Comparison of ENCODE assay signal across 8 cellular contexts in the genomic region with DNA sequence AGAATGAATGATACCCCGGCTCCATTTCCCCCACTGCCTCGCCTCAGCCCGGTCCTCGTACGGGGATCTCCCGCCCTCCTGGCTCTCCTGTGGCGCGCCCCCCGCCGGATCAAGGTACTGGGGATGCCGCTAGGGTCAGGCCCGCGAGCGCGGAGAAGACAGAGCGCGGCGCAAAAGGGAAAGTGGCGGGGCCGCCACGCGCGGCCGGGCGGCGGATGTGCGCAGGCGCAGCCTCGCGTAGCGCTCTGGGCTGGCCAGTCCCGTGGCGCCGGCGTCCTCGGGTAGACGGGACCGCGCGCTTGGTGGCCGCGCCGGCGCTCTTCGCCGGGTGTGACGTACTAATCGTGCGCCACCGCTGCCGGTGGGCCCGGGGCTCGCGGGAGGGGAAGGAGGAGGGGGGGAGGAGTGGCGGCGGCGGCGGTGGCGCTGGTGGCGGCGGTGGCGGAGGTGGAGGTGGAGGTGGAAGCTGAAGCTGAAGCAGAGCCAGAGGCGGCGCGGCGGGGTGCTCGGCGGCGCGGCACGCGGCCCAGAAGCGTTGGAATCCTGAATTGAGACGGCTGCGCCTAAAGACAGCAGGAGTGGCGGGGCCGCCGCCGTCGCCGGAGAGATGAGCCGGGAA. TPM values are rescaled to one million over a fixed set of nuclear protein-coding genes. Genes with fewer than 3 reads are reported as not detected.
A peak's percentile ranks its signal among the peaks of the same experiment; 100 is the strongest.
DNase-seq lines count a peak whose midpoint lies in the region; ATAC-seq, FAIRE-seq and TF ChIP-seq lines count a peak whose summit lies in the region.

A gene (plus strand): TSS at position 331 of the 619 bp plus-strand sequence. CDS start 1,158 bp downstream, outside the sequence.

- H3K4me1 Mint-ChIP-seq in activated naive CD4-positive, alpha-beta T cell treated with anti-CD3 and anti-CD28 coated beads for 36 hours (ENCODE audit: low read depth) = peaks cover 54% of the 10 kb centered on the region

- no peak for TF ChIP-seq CTCF in KMS-11 (conservative IDR thresholded peaks at IDR 0.05; ENCODE audit: low read depth, low read length)

- peak within 1 kb of the TSS; percentile 86 for H3K27ac Mint-ChIP-seq in activated naive CD4-positive, alpha-beta T cell treated with anti-CD3 and anti-CD28 coated beads for 36 hours

- FAIRE-seq in frontal cortex (lab: Jason Lieb, UNC) = no peak

- no peaks in the 10 kb centered on the region for H3K9me3 Mint-ChIP-seq in activated naive CD4-positive, alpha-beta T cell treated with anti-CD3 and anti-CD28 coated beads for 36 hours

- H3K36me3 ChIP-seq in KMS-11 (ENCODE audit: insufficient read depth) = no peaks in the 10 kb centered on the region
- peaks cover 33% of the 10 kb centered on the region for H3K36me3 ChIP-seq in SK-N-MC (ENCODE audit: insufficient read depth, low read length)
- peaks cover 19 to 35% of the 10 kb centered on the region in 2 donors for H3K36me3 ChIP-seq in neuronal stem cell (replicated peaks in 1 of 2; ENCODE audit: control insufficient read depth in 2 of 2, insufficient read depth in 2 of 2, low read length in 2 of 2)

- H3K4me3 ChIP-seq in KMS-11 (IDR thresholded peaks at IDR 0.05; ENCODE audit: insufficient read depth, low read depth, low read length) (no peak within 1 kb of the TSS), SK-N-MC (peak within 1 kb of the TSS; percentile 98), neuronal stem cell (ENCODE audit: low read length in 2 of 2) (peak within 1 kb of the TSS; percentile 85 to 86)

- no peak within 1 kb of the TSS for H3K4ac ChIP-seq in neuronal stem cell (ENCODE audit: low read length)

- H2BK5ac ChIP-seq in neuronal stem cell (ENCODE audit: low read length) = peak within 1 kb of the TSS; percentile 58

- DNase-seq in DMS79 treated with DMSO at 0.1 percent for 48 hours (lab: John Stamatoyannopoulos, UW) (peak; percentile 70), SK-N-MC (ENCODE audit: low read depth, low spot score) (no peak), frontal cortex (ENCODE audit: low spot score in 2 of 2) (peak; percentile 98 to 99), neuronal stem cell (ENCODE audit: low spot score) (peak; percentile 94), stromal cell of bone marrow (ENCODE audit: low read depth) (peak; percentile 78)
- peak; percentile 91 for DNase-seq in activated naive CD4-positive, alpha-beta T cell treated with anti-CD3 and anti-CD28 coated beads for 36 hours

- no peak within 1 kb of the TSS for H2BK15ac ChIP-seq in neuronal stem cell (ENCODE audit: low read length)

- peak within 1 kb of the TSS; percentile 87 for H3K4me3 Mint-ChIP-seq in activated naive CD4-positive, alpha-beta T cell treated with anti-CD3 and anti-CD28 coated beads for 36 hours

- H3K23ac ChIP-seq in neuronal stem cell (ENCODE audit: low read depth, low read length, poor library complexity) = peak within 1 kb of the TSS; percentile 81

- H4K8ac ChIP-seq in neuronal stem cell (ENCODE audit: low read depth, low read length) = no peak within 1 kb of the TSS

- H3K27me3 ChIP-seq in KMS-11 (ENCODE audit: insufficient read depth, low read depth) (no peaks in the 10 kb centered on the region), neuronal stem cell (ENCODE audit: control insufficient read depth in 3 of 3, insufficient read depth in 3 of 3, low read depth in 1 of 3, low read length in 3 of 3) (no peaks in the 10 kb centered on the region)

- H3K9me3 ChIP-seq in SK-N-MC (ENCODE audit: low read depth, low read length) (no peaks in the 10 kb centered on the region), neuronal stem cell (replicated peaks in 1 of 2; ENCODE audit: control insufficient read depth in 2 of 2, insufficient read depth in 1 of 2, low read depth in 1 of 2, low read length in 2 of 2) (no peaks in the 10 kb centered on the region)

- peak within 1 kb of the TSS; percentile 27 for H2AK5ac ChIP-seq in neuronal stem cell (ENCODE audit: low read depth, low read length)

- no peak within 1 kb of the TSS for H4K91ac ChIP-seq in neuronal stem cell (ENCODE audit: low read depth, low read length, poor library complexity)

- CTCF ChIA-PET in activated naive CD4-positive, alpha-beta T cell treated with anti-CD3 and anti-CD28 coated beads for 36 hours (lab: Charles Lee) = interaction anchor here (0.6 to 7.5 kb wide), 32 partner anchors 9 to 239 kb away, joined by 3 to 96 read pairs (median 7); a partner anchor contains a TSS

- no peaks in the 10 kb centered on the region for H4K20me1 ChIP-seq in KMS-11 (ENCODE audit: insufficient read depth)

- H3K79me2 ChIP-seq in KMS-11 (ENCODE audit: insufficient read depth, low read depth) = peaks cover 8% of the 10 kb centered on the region; the same call in 1 of the 2 replicates

- peak within 1 kb of the TSS; percentile 28; the same call in 1 of the 2 replicates for H3K27ac ChIP-seq in KMS-11
- H3K27ac ChIP-seq in SK-N-MC = peak within 1 kb of the TSS; percentile 91
- peak within 1 kb of the TSS; percentile 66 for H3K27ac ChIP-seq in neuronal stem cell (replicated peaks; ENCODE audit: low read length)

- H3K36me3 Mint-ChIP-seq in activated naive CD4-positive, alpha-beta T cell treated with anti-CD3 and anti-CD28 coated beads for 36 hours (ENCODE audit: low read depth) = peaks cover 19% of the 10 kb centered on the region

- H2AFZ ChIP-seq in KMS-11 (ENCODE audit: low read depth) = peak within 1 kb of the TSS; percentile 34; the same call in 1 of the 2 replicates
- peak within 1 kb of the TSS; percentile 94 for H2AFZ ChIP-seq in neuronal stem cell (ENCODE audit: low read length)

- WGBS in neuronal stem cell (ENCODE audit: extremely low coverage in 2 of 2, insufficient read length in 2 of 2, insufficient replicate concordance in 1 of 2), 2 donors = no CpG with 5 or more reads among the region's 82 CpGs

- peaks cover 9% of the 10 kb centered on the region for H3K79me1 ChIP-seq in neuronal stem cell (ENCODE audit: low read depth, low read length)

- H2BK120ac ChIP-seq in neuronal stem cell (ENCODE audit: low read depth, low read length) = peak within 1 kb of the TSS; percentile 29

- intact Hi-C loops in activated naive CD4-positive, alpha-beta T cell treated with anti-CD3 and anti-CD28 coated beads for 36 hours (cut with micrococcal nuclease) = loop anchor here (1.0 kb wide), 12 partner anchors 11 to 309 kb away; a partner anchor contains a TSS

- no peak within 1 kb of the TSS for H3K14ac ChIP-seq in neuronal stem cell (ENCODE audit: low read length)

- H3K9ac ChIP-seq in KMS-11 = peak within 1 kb of the TSS; percentile 47; the same call in 1 of the 2 replicates
- peak within 1 kb of the TSS; percentile 95 for H3K9ac ChIP-seq in SK-N-MC (ENCODE audit: insufficient read length)
- H3K9ac ChIP-seq in neuronal stem cell (ENCODE audit: low read depth, low read length, poor library complexity) = peak within 1 kb of the TSS; percentile 95

- peak; percentile 47 for ATAC-seq in GM21619 (IDR thresholded peaks at IDR 0.05; ENCODE audit: unreplicated experiment)

- peak within 1 kb of the TSS; percentile 97 for H3K18ac ChIP-seq in neuronal stem cell (ENCODE audit: low read length)

- peak within 1 kb of the TSS; percentile 7 for H2BK12ac ChIP-seq in neuronal stem cell (ENCODE audit: low read length)

- no peaks in the 10 kb centered on the region for H3K27me3 Mint-ChIP-seq in activated naive CD4-positive, alpha-beta T cell treated with anti-CD3 and anti-CD28 coated beads for 36 hours (ENCODE audit: low read depth)

- H3K4me1 ChIP-seq in KMS-11 (ENCODE audit: low read depth, poor library complexity, severe bottlenecking) = no peaks in the 10 kb centered on the region
- peaks cover 24 to 25% of the 10 kb centered on the region in 2 donors for H3K4me1 ChIP-seq in neuronal stem cell (ENCODE audit: control insufficient read depth in 2 of 2, insufficient read depth in 1 of 2, low read depth in 1 of 2, low read length in 2 of 2)

- peak within 1 kb of the TSS; percentile 45 for H3K4me2 ChIP-seq in KMS-11
- H3K4me2 ChIP-seq in neuronal stem cell (ENCODE audit: insufficient read depth, low read length, poor library complexity, severe bottlenecking) = peak within 1 kb of the TSS; percentile 95

RNA-seq across cellular contexts. Expression of the gene that starts here (rescaled TPM):
- 10 to 100 TPM; 43.2 to 46.9 TPM for total RNA-seq in activated naive CD4-positive, alpha-beta T cell treated with anti-CD3 and anti-CD28 coated beads for 36 hours
- 102 TPM for total RNA-seq in frontal cortex
- polyA plus RNA-seq in neuronal stem cell (2013, experiment 1 of 2) = 34.1 TPM
- polyA plus RNA-seq in neuronal stem cell (2013, experiment 2 of 2) = 35.5 TPM

Comparison
In these comparisons a context has a peak if more than half of its experiments do, and no peak if none do; other contexts are left out.
1. H3K27ac ChIP-seq: peak in every context shown above with its lines; median percentile 91 in SK-N-MC; 66 in neuronal stem cell; 28 in KMS-11.